ENCODE assay signal across 1 cellular context in the genomic region with DNA sequence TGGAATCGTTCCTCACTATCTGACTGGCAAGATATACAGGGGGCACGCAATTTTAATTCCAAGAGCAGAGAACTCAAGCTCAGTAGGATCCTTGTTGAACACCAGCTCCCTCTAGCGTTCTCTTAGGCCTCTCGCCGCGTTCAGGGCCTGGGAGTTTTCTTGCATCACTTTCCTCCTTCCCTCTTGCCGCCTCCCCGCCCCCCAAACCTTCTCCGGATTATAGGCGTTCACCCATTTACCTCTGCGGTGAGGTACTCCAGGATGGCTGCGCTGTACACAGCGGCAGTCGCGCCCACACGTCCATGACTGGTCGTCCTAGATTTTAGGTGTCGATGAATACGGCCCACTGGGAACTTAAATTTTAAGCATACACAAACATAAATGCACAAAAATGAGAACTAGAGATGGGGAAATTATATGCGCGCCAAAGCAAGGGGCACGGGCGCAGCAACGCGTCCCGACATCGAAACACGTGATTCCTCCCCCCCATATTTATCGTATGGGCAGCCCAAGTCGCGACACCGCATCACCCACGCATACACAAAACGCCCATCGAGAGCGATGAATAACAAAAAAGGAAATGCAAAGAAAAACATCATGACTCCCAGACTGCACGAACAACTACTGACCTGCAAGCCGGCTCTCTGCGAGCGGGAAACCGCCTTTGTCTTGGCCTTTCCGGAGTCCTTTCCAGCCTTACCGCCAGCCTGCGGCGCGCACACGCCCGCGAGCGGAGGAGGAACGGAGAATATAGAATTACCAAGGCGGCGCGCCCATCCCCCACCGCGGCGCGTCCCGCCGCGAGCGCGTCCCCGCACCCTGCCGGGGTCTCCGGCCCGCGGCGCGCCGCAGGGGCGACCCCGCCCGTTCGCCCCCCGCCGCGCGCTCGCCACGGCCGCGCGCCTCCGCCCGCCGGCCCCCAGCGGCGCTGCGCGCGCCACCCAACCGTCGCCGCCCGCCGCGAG.
TF ChIP-seq lines count a peak whose summit lies in the region.

No MANE protein-coding gene starts in this region.

TF ChIP-seq in H1, 55 proteins besides CTCF, POLR2A, EP300 and RAD21 (continued from another document):
- TF ChIP-seq SIN3A (conservative IDR thresholded peaks at IDR 0.05 in 1 of 2, IDR thresholded peaks at IDR 0.05 in 1 of 2; ENCODE audit: low read depth in 1 of 2, low read length in 2 of 2) = no peak
- peak; percentile 97 for TF ChIP-seq CEBPB (IDR thresholded peaks at IDR 0.05; ENCODE audit: low read depth, low read length)
TF ChIP-seq in H1: peak in this region for 21.
